24 cellular contexts compared by ENCODE assay signal in the genomic region with DNA sequence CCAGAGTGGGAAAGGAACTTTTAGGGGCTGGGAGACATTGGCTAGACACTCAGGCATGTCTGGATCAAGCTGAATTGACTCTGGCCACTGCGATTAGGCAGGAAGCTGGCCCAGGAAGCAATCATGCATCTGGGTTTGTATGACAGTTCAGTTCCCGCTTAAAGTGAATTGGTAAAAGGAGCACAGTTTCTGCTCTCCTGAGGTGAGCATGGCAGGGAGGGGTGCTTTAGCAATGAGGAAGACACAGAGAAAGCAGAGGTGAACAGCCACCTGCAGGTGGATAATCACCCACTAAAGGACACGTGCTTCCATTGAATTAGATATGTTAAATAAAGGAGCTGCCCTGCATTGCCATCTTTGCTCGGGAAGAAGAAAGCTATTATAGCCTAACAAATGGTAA.
DNase-seq lines count a peak whose midpoint lies in the region; ATAC-seq and TF ChIP-seq lines count a peak whose summit lies in the region.
"Had no signal": no experiment of that assay in that cellular context is flagged by ENCODE, and none has a peak within 500 bp of the region (broad histone marks: within the 10 kb centered on the region; RNA-seq: fewer than 3 reads in every experiment).

No MANE protein-coding gene starts in this region.

- H3K9me3 Mint-ChIP-seq in WTC11: peaks cover 4% of the 10 kb centered on the region
- no peaks in the 10 kb centered on the region for H3K9me3 Mint-ChIP-seq in memory B cell
- H3K9me3 Mint-ChIP-seq: CD4-positive, alpha-beta T cell had no signal

- no peaks in the 10 kb centered on the region for H4K20me1 ChIP-seq in BLaER1

- H3K27me3 Mint-ChIP-seq in WTC11 (ENCODE audit: low read depth) (no peaks in the 10 kb centered on the region; the same call in 1 of the 2 replicates), memory B cell (no peaks in the 10 kb centered on the region), T-helper 17 cell (no peaks in the 10 kb centered on the region)
- H3K27me3 Mint-ChIP-seq: CD4-positive, alpha-beta T cell; IgD-negative memory B cell had no signal

- TF ChIP-seq POLR2A in NB4 (IDR thresholded peaks at IDR 0.05; ENCODE audit: extremely low read depth, insufficient read length): no peak

- DNase-seq in NB4 (ENCODE audit: low read depth) (peak; percentile 20), WTC11 (ENCODE audit: low spot score) (no peak), memory B cell (ENCODE audit: low spot score in 2 of 2) (no peak), mucosa of descending colon (no peak), NCI-H524 treated with DMSO at 0.1 percent for 48 hours (lab: John Stamatoyannopoulos, UW) (no peak), activated gamma-delta T cell (lab: John Stamatoyannopoulos, UW) (no peak), T-helper 17 cell (no peak)
- DNase-seq: 8988T; ACHN; CD4-positive, alpha-beta T cell; COR-L47; DMS53; GM23248; HCEC 1CT; NCI-H1092 treated with DMSO at 0.1 percent for 48 hours; NCI-H1436; NCI-H1930; NCI-H446; NCI-H526; OCI-M1; Peyer's patch; SHP77 treated with DMSO at 0.1 percent for 48 hours had no signal

- TF ChIP-seq CTCF in NB4 (IDR thresholded peaks at IDR 0.05; ENCODE audit: low read depth, low read length) (no peak), WTC11 (IDR thresholded peaks at IDR 0.05) (no peak), mucosa of descending colon (IDR thresholded peaks at IDR 0.05) (no peak)

- no peaks in the 10 kb centered on the region for H3K27me3 ChIP-seq in BLaER1
- H3K27me3 ChIP-seq: Peyer's patch had no signal

- peaks cover 19% of the 10 kb centered on the region for H3K4me1 Mint-ChIP-seq in WTC11
- peaks cover 32% of the 10 kb centered on the region for H3K4me1 Mint-ChIP-seq in memory B cell
- peaks cover 23% of the 10 kb centered on the region for H3K4me1 Mint-ChIP-seq in T-helper 17 cell

- CTCF ChIA-PET in WTC11 (lab: Charles Lee): interaction anchor here (1.3 kb wide), 1 partner anchor 297 kb away, joined by 3 read pairs; no protein-coding TSS in a partner anchor

- no peak overlapping the region for H3K27ac Mint-ChIP-seq in WTC11
- H3K27ac Mint-ChIP-seq in memory B cell: peak overlapping the region; percentile 5
- no peak overlapping the region for H3K27ac Mint-ChIP-seq in T-helper 17 cell
- H3K27ac Mint-ChIP-seq: CD4-positive, alpha-beta T cell; IgD-negative memory B cell had no signal

- no peaks in the 10 kb centered on the region for H3K9me3 ChIP-seq in BLaER1
- no peaks in the 10 kb centered on the region for H3K9me3 ChIP-seq in mucosa of descending colon
- H3K9me3 ChIP-seq in T-helper 17 cell (ENCODE audit: control insufficient read depth, low read length, poor library complexity, severe bottlenecking): no peaks in the 10 kb centered on the region
- H3K9me3 ChIP-seq: Peyer's patch had no signal

- H3K36me3 Mint-ChIP-seq in WTC11: 0 out of 2 replicates have a peak, but pooled peaks cover 2% of the 10 kb centered on the region
- H3K36me3 Mint-ChIP-seq in memory B cell: no peaks in the 10 kb centered on the region
- H3K36me3 Mint-ChIP-seq in T-helper 17 cell (ENCODE audit: low read depth): no peaks in the 10 kb centered on the region
- H3K36me3 Mint-ChIP-seq: IgD-negative memory B cell had no signal

- ATAC-seq in WTC11: peak; percentile 39; the same call in 1 of the 2 replicates
- ATAC-seq in memory B cell (ENCODE audit: low read depth): no peak
- no peak for ATAC-seq in mucosa of descending colon
- no peak for ATAC-seq in T-helper 17 cell

- H3K36me3 ChIP-seq in BLaER1: no peaks in the 10 kb centered on the region
- H3K36me3 ChIP-seq in mucosa of descending colon (ENCODE audit: low read depth): no peaks in the 10 kb centered on the region
- H3K36me3 ChIP-seq: Peyer's patch had no signal

- peaks cover 44% of the 10 kb centered on the region for H3K4me1 ChIP-seq in BLaER1
- no peaks in the 10 kb centered on the region for H3K4me1 ChIP-seq in mucosa of descending colon (ENCODE audit: low read depth)

- no peak overlapping the region for H3K27ac ChIP-seq in BLaER1
- H3K27ac ChIP-seq: GM23248 had no signal

- no peak overlapping the region for H3K9ac ChIP-seq in BLaER1
- H3K9ac ChIP-seq: GM23248 had no signal

- intact Hi-C loops in mucosa of descending colon (cut with DNase I, micrococcal nuclease): no loop called here

- no peak overlapping the region for H3K4me3 ChIP-seq in BLaER1
- no peak overlapping the region for H3K4me3 ChIP-seq in NB4 (ENCODE audit: low read depth, low read length)
- H3K4me3 ChIP-seq in mucosa of descending colon: no peak overlapping the region
- H3K4me3 ChIP-seq: GM23248, Peyer's patch had no signal

- H3K4me3 Mint-ChIP-seq in WTC11: no peak overlapping the region
- H3K4me3 Mint-ChIP-seq in memory B cell: no peak overlapping the region
- no peak overlapping the region for H3K4me3 Mint-ChIP-seq in T-helper 17 cell
- H3K4me3 Mint-ChIP-seq: CD4-positive, alpha-beta T cell had no signal

- POLR2A ChIA-PET in WTC11 (lab: Charles Lee): no interaction called here

- H3K4me2 ChIP-seq in BLaER1: peak overlapping the region; percentile 93

TF ChIP-seq in WTC11, 78 proteins besides CTCF, POLR2A, EP300 and RAD21:
- TF ChIP-seq TEAD4 (CRISPR knock-in tag; IDR thresholded peaks at IDR 0.05) (no peak), ZNF121 (CRISPR knock-in tag; IDR thresholded peaks at IDR 0.05) (no peak), ATF1 (CRISPR knock-in tag; IDR thresholded peaks at IDR 0.05) (no peak), MXD4 (CRISPR knock-in tag; IDR thresholded peaks at IDR 0.05; ENCODE audit: borderline replicate concordance) (no peak)
- TF ChIP-seq, protein P1, sequence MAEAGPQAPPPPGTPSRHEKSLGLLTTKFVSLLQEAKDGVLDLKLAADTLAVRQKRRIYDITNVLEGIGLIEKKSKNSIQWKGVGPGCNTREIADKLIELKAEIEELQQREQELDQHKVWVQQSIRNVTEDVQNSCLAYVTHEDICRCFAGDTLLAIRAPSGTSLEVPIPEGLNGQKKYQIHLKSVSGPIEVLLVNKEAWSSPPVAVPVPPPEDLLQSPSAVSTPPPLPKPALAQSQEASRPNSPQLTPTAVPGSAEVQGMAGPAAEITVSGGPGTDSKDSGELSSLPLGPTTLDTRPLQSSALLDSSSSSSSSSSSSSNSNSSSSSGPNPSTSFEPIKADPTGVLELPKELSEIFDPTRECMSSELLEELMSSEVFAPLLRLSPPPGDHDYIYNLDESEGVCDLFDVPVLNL (CRISPR knock-in tag; IDR thresholded peaks at IDR 0.05; ENCODE audit: borderline replicate concordance, low read depth): no peak
- TF ChIP-seq, protein P2, sequence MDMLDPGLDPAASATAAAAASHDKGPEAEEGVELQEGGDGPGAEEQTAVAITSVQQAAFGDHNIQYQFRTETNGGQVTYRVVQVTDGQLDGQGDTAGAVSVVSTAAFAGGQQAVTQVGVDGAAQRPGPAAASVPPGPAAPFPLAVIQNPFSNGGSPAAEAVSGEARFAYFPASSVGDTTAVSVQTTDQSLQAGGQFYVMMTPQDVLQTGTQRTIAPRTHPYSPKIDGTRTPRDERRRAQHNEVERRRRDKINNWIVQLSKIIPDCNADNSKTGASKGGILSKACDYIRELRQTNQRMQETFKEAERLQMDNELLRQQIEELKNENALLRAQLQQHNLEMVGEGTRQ (CRISPR knock-in tag; IDR thresholded peaks at IDR 0.05): peak; percentile 14; the same call in 1 of the 2 replicates
